28 cellular contexts compared by ENCODE assay signal in genomic region chr3:111853071-111853470, GRCh38. TPM values are rescaled to one million over a fixed set of nuclear protein-coding genes. Genes with fewer than 3 reads are reported as not detected.
DNase-seq lines count a peak whose midpoint lies in the region; ATAC-seq and TF ChIP-seq lines count a peak whose summit lies in the region.
"Had no signal": no experiment of that assay in that cellular context is flagged by ENCODE, and none has a peak within 500 bp of the region (broad histone marks: within the 10 kb centered on the region; RNA-seq: fewer than 3 reads in every experiment).

No MANE protein-coding gene starts in this region.

- CTCF ChIA-PET in HCT116 (lab: Charles Lee): no interaction called here
- CTCF ChIA-PET in activated naive CD4-positive, alpha-beta T cell treated with anti-CD3 and anti-CD28 coated beads for 36 hours (lab: Charles Lee): no interaction called here

- no peaks in the 10 kb centered on the region; the same call in 1 of the 2 replicates for H3K79me2 ChIP-seq in HCT116 (ENCODE audit: insufficient read depth, low read length)

- H3K9me3 ChIP-seq in HCT116 (ENCODE audit: control insufficient read depth in 1 of 2, insufficient read depth in 1 of 2, low read depth in 1 of 2, low read length in 2 of 2) (no peaks in the 10 kb centered on the region), gastroesophageal sphincter (no peaks in the 10 kb centered on the region), sigmoid colon (no peaks in the 10 kb centered on the region)
- H3K9me3 ChIP-seq: BE2C, SJSA1 had no signal

- H3K4me1 ChIP-seq in HCT116 (ENCODE audit: control insufficient read depth in 1 of 2, insufficient read depth in 2 of 2, low read length in 2 of 2): peaks cover 60 to 93% of the 10 kb centered on the region in 2 experiments
- peaks cover 0 to 28% (median 0%) of the 10 kb centered on the region in 3 donors for H3K4me1 ChIP-seq in gastroesophageal sphincter
- peaks cover 0 to 40% (median 18%) of the 10 kb centered on the region in 4 donors for H3K4me1 ChIP-seq in sigmoid colon
- H3K4me1 ChIP-seq: BE2C had no signal

- H3K9me2 ChIP-seq in HCT116 (ENCODE audit: insufficient read depth): no peaks in the 10 kb centered on the region

- WGBS in gastroesophageal sphincter (ENCODE audit: low coverage in 1 of 2), 2 donors: 0 to 5% methylated on average over 1 of the region's 1 CpG
- 83 to 91% methylated on average over 1 of the region's 1 CpG for WGBS in sigmoid colon, 2 donors

- H3K27me3 Mint-ChIP-seq in natural killer cell treated with Interleukin-12 subunit alpha and Interleukin-12 subunit beta and Interleukin-15 and Interleukin-18, amount 100 ng/mL, for 72 hours: peaks cover 0 to 3% of the 10 kb centered on the region in 2 donors
- peaks cover 12% of the 10 kb centered on the region for H3K27me3 Mint-ChIP-seq in activated naive CD4-positive, alpha-beta T cell treated with anti-CD3 and anti-CD28 coated beads for 36 hours (ENCODE audit: low read depth)
- H3K27me3 Mint-ChIP-seq: CD8-positive, alpha-beta memory T cell had no signal

- H3K4me1 Mint-ChIP-seq in natural killer cell treated with Interleukin-12 subunit alpha and Interleukin-12 subunit beta and Interleukin-15 and Interleukin-18, amount 100 ng/mL, for 72 hours (ENCODE audit: low read depth in 2 of 2): peaks cover 10 to 14% of the 10 kb centered on the region in 2 donors
- H3K4me1 Mint-ChIP-seq in activated naive CD4-positive, alpha-beta T cell treated with anti-CD3 and anti-CD28 coated beads for 36 hours (ENCODE audit: low read depth): peaks cover 7% of the 10 kb centered on the region

- H3K4me3 ChIP-seq in HCT116 (replicated peaks in 1 of 2; ENCODE audit: low read depth in 1 of 2, low read length in 2 of 2): no peak overlapping the region
- no peak overlapping the region for H3K4me3 ChIP-seq in gastroesophageal sphincter
- H3K4me3 ChIP-seq in sigmoid colon: peak overlapping the region in 1 of 4 donors; percentile 5
- H3K4me3 ChIP-seq: SJSA1 had no signal

- no peak overlapping the region for H3K4me3 Mint-ChIP-seq in natural killer cell treated with Interleukin-12 subunit alpha and Interleukin-12 subunit beta and Interleukin-15 and Interleukin-18, amount 100 ng/mL, for 72 hours
- no peak overlapping the region for H3K4me3 Mint-ChIP-seq in activated naive CD4-positive, alpha-beta T cell treated with anti-CD3 and anti-CD28 coated beads for 36 hours
- H3K4me3 Mint-ChIP-seq: CD14-positive monocyte, IgD-negative memory B cell had no signal

- H2AFZ ChIP-seq in HCT116 (ENCODE audit: low read depth, low read length, poor library complexity, severe bottlenecking): no peak overlapping the region

- POLR2A ChIA-PET in HCT116 (lab: Charles Lee): no interaction called here

- DNase-seq in HCT116 (ENCODE audit: low read depth, low spot score) (no peak), dermis blood vessel endothelial cell (peak; percentile 73), sigmoid colon (no peak), NCI-H510A (lab: John Stamatoyannopoulos, UW) (no peak), GM10266 (ENCODE audit: extremely low spot score) (no peak)
- DNase-seq in natural killer cell treated with Interleukin-12 subunit alpha and Interleukin-12 subunit beta and Interleukin-15 and Interleukin-18, amount 100 ng/mL, for 72 hours (ENCODE audit: low spot score): no peak
- no peak for DNase-seq in activated naive CD4-positive, alpha-beta T cell treated with anti-CD3 and anti-CD28 coated beads for 36 hours
- DNase-seq: 8988T; ACHN; BE2C; CD8-positive, alpha-beta memory T cell; DMS153; DND-41; HCEC 1CT; NCI-H1105 treated with DMSO at 0.1 percent for 48 hours; NCI-H146; NCI-H1930; NCI-H446; NCI-H526; NK-92 treated with Interleukin-12 subunit alpha and Interleukin-12 subunit beta, amount 100 ng/mL, for 24 hours; PC-3 had no signal

- no TSS peak for BruUV-seq in HCT116 (replicated peaks; lab: Mats Ljungman, UMichigan)

- intact Hi-C loops in HCT116 (cut with micrococcal nuclease): no loop called here
- intact Hi-C loops in sigmoid colon (cut with DNase I): loop anchor here (10.0 kb wide), 1 partner anchor 88 kb away; no protein-coding TSS in a partner anchor
- intact Hi-C loops in activated naive CD4-positive, alpha-beta T cell treated with anti-CD3 and anti-CD28 coated beads for 36 hours (cut with micrococcal nuclease): loop anchor here (10.0 kb wide), 1 partner anchor 308 kb away; the partner anchor contains the start of gene CD96

- H3K27ac Mint-ChIP-seq in natural killer cell treated with Interleukin-12 subunit alpha and Interleukin-12 subunit beta and Interleukin-15 and Interleukin-18, amount 100 ng/mL, for 72 hours: no peak overlapping the region
- no peak overlapping the region for H3K27ac Mint-ChIP-seq in activated naive CD4-positive, alpha-beta T cell treated with anti-CD3 and anti-CD28 coated beads for 36 hours
- H3K27ac Mint-ChIP-seq: CD14-positive monocyte; CD8-positive, alpha-beta memory T cell; IgD-negative memory B cell had no signal

- H3K27ac ChIP-seq in HCT116 (ENCODE audit: low read depth, low read length) (no peak overlapping the region; the same call in 1 of the 2 replicates), gastroesophageal sphincter (peak overlapping the region in 3 of 4 donors; percentile 22 to 38 (median 37)), sigmoid colon (peak overlapping the region; percentile 7 to 59 (median 32))
- H3K27ac ChIP-seq: HL-60, KMS-11, SJSA1 had no signal

- no peak for TF ChIP-seq RAD21 in HCT116 (IDR thresholded peaks at IDR 0.05; ENCODE audit: low read depth)

- no peak overlapping the region for H3K9ac ChIP-seq in HCT116 (ENCODE audit: low read length)
- H3K9ac ChIP-seq: KMS-11 had no signal

- H3K27me3 ChIP-seq in HCT116 (ENCODE audit: insufficient read depth, low read length) (no peaks in the 10 kb centered on the region), gastroesophageal sphincter (no peaks in the 10 kb centered on the region), sigmoid colon (no peaks in the 10 kb centered on the region)
- H3K27me3 ChIP-seq: SJSA1 had no signal

- ATAC-seq in HCT116: no peak
- ATAC-seq in gastroesophageal sphincter: no peak
- ATAC-seq in natural killer cell treated with Interleukin-12 subunit alpha and Interleukin-12 subunit beta and Interleukin-15 and Interleukin-18, amount 100 ng/mL, for 72 hours: no peak
- ATAC-seq: PC-3, Right ventricle myocardium inferior had no signal

- TF ChIP-seq POLR2A in HCT116 (IDR thresholded peaks at IDR 0.05; ENCODE audit: borderline replicate concordance, extremely low read depth, insufficient read depth, insufficient read length) (no peak), gastroesophageal sphincter (IDR thresholded peaks at IDR 0.05) (no peak), sigmoid colon (IDR thresholded peaks at IDR 0.05) (no peak)

- H3K36me3 ChIP-seq in HCT116 (ENCODE audit: control insufficient read depth in 1 of 2, insufficient read depth in 2 of 2, low read length in 2 of 2): no peaks in the 10 kb centered on the region
- H3K36me3 ChIP-seq in gastroesophageal sphincter: no peaks in the 10 kb centered on the region
- no peaks in the 10 kb centered on the region for H3K36me3 ChIP-seq in sigmoid colon
- H3K36me3 ChIP-seq: BE2C, SJSA1 had no signal

- no peaks in the 10 kb centered on the region for H3K36me3 Mint-ChIP-seq in natural killer cell treated with Interleukin-12 subunit alpha and Interleukin-12 subunit beta and Interleukin-15 and Interleukin-18, amount 100 ng/mL, for 72 hours
- no peaks in the 10 kb centered on the region for H3K36me3 Mint-ChIP-seq in activated naive CD4-positive, alpha-beta T cell treated with anti-CD3 and anti-CD28 coated beads for 36 hours (ENCODE audit: low read depth)
- H3K36me3 Mint-ChIP-seq: CD8-positive, alpha-beta memory T cell; IgD-negative memory B cell had no signal

- no peak for TF ChIP-seq CTCF in HCT116 (IDR thresholded peaks at IDR 0.05 in 2 of 3, conservative IDR thresholded peaks at IDR 0.05 in 1 of 3; ENCODE audit: borderline replicate concordance in 1 of 3, insufficient read depth in 1 of 3, low read depth in 2 of 3, low read length in 2 of 3)
- TF ChIP-seq CTCF in gastroesophageal sphincter (IDR thresholded peaks at IDR 0.05): no peak
- no peak for TF ChIP-seq CTCF in sigmoid colon (IDR thresholded peaks at IDR 0.05)
- TF ChIP-seq CTCF in GM10266 (IDR thresholded peaks at IDR 0.05; ENCODE audit: control insufficient read depth, insufficient read depth, low read depth, missing control alignments): no peak

- H3K9me3 Mint-ChIP-seq in natural killer cell treated with Interleukin-12 subunit alpha and Interleukin-12 subunit beta and Interleukin-15 and Interleukin-18, amount 100 ng/mL, for 72 hours: no peaks in the 10 kb centered on the region
- no peaks in the 10 kb centered on the region for H3K9me3 Mint-ChIP-seq in activated naive CD4-positive, alpha-beta T cell treated with anti-CD3 and anti-CD28 coated beads for 36 hours
- H3K9me3 Mint-ChIP-seq: IgD-negative memory B cell had no signal

- H4K20me1 ChIP-seq in HCT116 (ENCODE audit: insufficient read depth): no peaks in the 10 kb centered on the region

- RAD21 ChIA-PET in HCT116 (lab: Charles Lee; ENCODE audit: low non-redundant PET in 1 of 2, low total read pairs in 2 of 2, uncharacterized antibody in 2 of 2, unreplicated experiment in 2 of 2): no interaction called here

- no peak for TF ChIP-seq EP300 in gastroesophageal sphincter (IDR thresholded peaks at IDR 0.05)
- TF ChIP-seq EP300 in sigmoid colon (IDR thresholded peaks at IDR 0.05): no peak

- H3K4me2 ChIP-seq in HCT116 (ENCODE audit: low read length): peak overlapping the region; percentile 11
- H3K4me2 ChIP-seq: KMS-11 had no signal

TF ChIP-seq in HCT116, 20 proteins besides CTCF, POLR2A, EP300 and RAD21:
- TF ChIP-seq ELF1 (IDR thresholded peaks at IDR 0.05; ENCODE audit: borderline replicate concordance, low read depth): no peak

RNA-seq across cellular contexts. Expression of gene PHLDB2, which starts 6.0 kb away (rescaled TPM):
- total RNA-seq in HCT116 (2021; ENCODE audit: unreplicated experiment): 143 TPM
- 37.9 and 46.8 TPM in 2 replicates for polyA plus RNA-seq in HCT116 (2012)
- total RNA-seq in dermis blood vessel endothelial cell: 73.8 and 89.9 TPM in 2 replicates
- total RNA-seq in gastroesophageal sphincter: 100 to 1,000 TPM in 1 of 4 donors, 10 to 100 TPM in 3; 52.1 to 115 (median 77.4) TPM
- total RNA-seq in sigmoid colon: 100 to 1,000 TPM; 120 to 471 (median 132) TPM
- polyA plus RNA-seq in sigmoid colon: 10 to 100 TPM in 1 of 3 donors, 1 to 10 TPM in 2; 4.4 to 14.4 (median 7.2) TPM
- total RNA-seq in natural killer cell treated with Interleukin-12 subunit alpha and Interleukin-12 subunit beta and Interleukin-15 and Interleukin-18, amount 100 ng/mL, for 72 hours: 10 to 100 TPM; 12.2 to 13.6 TPM
- total RNA-seq in activated naive CD4-positive, alpha-beta T cell treated with anti-CD3 and anti-CD28 coated beads for 36 hours: 1 to 10 TPM; 1.1 TPM

Comparison
In these comparisons a context has a peak if more than half of its experiments do, and no peak if none do; other contexts are left out.
1. RNA of gene PHLDB2, which starts 6.0 kb away (total RNA-seq): 143 TPM in HCT116 (single experiment), 120 to 471 TPM in sigmoid colon, 73.8 to 89.9 TPM in dermis blood vessel endothelial cell, 52.1 to 115 TPM in gastroesophageal sphincter and 12.2 to 13.6 TPM in natural killer cell treated with Interleukin-12 subunit alpha and Interleukin-12 subunit beta and Interleukin-15 and Interleukin-18, amount 100 ng/mL, for 72 hours; 1.1 TPM in activated naive CD4-positive, alpha-beta T cell treated with anti-CD3 and anti-CD28 coated beads for 36 hours; every median in the first group is over 4 times any median in the second.